ENCODE assay signal across 8 cellular contexts in the genomic region with DNA sequence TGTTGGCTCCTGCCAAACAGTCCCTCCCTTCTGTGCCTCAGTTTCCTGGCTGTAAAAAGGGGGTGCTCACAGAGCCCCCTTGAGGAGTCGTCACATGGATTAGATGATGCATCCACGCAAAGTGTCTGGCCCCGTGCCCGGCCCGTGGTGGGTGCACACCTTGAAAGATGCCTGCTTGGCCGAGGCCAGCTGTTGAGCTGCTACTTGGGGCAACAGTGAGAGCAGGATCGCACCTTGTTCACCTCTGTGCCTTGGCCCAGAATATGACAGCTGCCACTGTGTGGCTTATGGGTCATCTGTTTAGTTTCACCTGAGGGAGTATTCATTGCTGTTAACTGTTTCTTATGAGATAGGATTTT. TPM values are rescaled to one million over a fixed set of nuclear protein-coding genes. Genes with fewer than 3 reads are reported as not detected.
DNase-seq lines count a peak whose midpoint lies in the region; ATAC-seq and TF ChIP-seq lines count a peak whose summit lies in the region.

No MANE protein-coding gene starts in this region.

- peaks cover 0 to 8% (median 4%) of the 10 kb centered on the region in 3 donors for H3K27me3 Mint-ChIP-seq in CD14-positive monocyte (ENCODE audit: low read depth in 3 of 3)

- H3K9me3 ChIP-seq in SJCRH30 (replicated peaks): no peaks in the 10 kb centered on the region
- no peaks in the 10 kb centered on the region for H3K9me3 ChIP-seq in right cardiac atrium (ENCODE audit: control insufficient read depth, low read length)
- H3K9me3 ChIP-seq in transverse colon: no peaks in the 10 kb centered on the region

- peak overlapping the region; percentile 49 for H3K4me3 ChIP-seq in SJCRH30
- H3K4me3 ChIP-seq in right cardiac atrium (ENCODE audit: low read length): peak overlapping the region; percentile 38
- peak overlapping the region in 3 of 4 donors; percentile 19 to 46 (median 20) for H3K4me3 ChIP-seq in transverse colon

- H3K36me3 ChIP-seq in SJCRH30: no peaks in the 10 kb centered on the region
- H3K36me3 ChIP-seq in transverse colon: no peaks in the 10 kb centered on the region

- TF ChIP-seq EP300 in transverse colon (IDR thresholded peaks at IDR 0.05; ENCODE audit: low read depth): no peak

- H3K4me1 Mint-ChIP-seq in CD14-positive monocyte: peaks cover 28% of the 10 kb centered on the region

- H3K27me3 ChIP-seq in SJCRH30 (no peaks in the 10 kb centered on the region), right cardiac atrium (ENCODE audit: control insufficient read depth, insufficient read depth) (no peaks in the 10 kb centered on the region), transverse colon (no peaks in the 10 kb centered on the region)

- H3K27ac ChIP-seq in SJCRH30 (no peak overlapping the region), right cardiac atrium (ENCODE audit: low read length) (no peak overlapping the region), transverse colon (peak overlapping the region; percentile 72 to 90 (median 79))

- ATAC-seq in GM21723 (IDR thresholded peaks at IDR 0.05; ENCODE audit: unreplicated experiment): peak; percentile 17
- peak in 1 of 2 donors; percentile 2 for ATAC-seq in right cardiac atrium
- ATAC-seq in HG02970 (IDR thresholded peaks at IDR 0.05; ENCODE audit: low FRiP score, unreplicated experiment): no peak

- H3K27ac Mint-ChIP-seq in CD14-positive monocyte: no peak overlapping the region

- no peaks in the 10 kb centered on the region for H3K9me3 Mint-ChIP-seq in CD14-positive monocyte

- no peak for TF ChIP-seq CTCF in CD14-positive monocyte (IDR thresholded peaks at IDR 0.05)
- no peak for TF ChIP-seq CTCF in transverse colon (IDR thresholded peaks at IDR 0.05)

- intact Hi-C loops in CD14-positive monocyte (cut with micrococcal nuclease): loop anchor here (5.0 to 10.0 kb wide), 2 partner anchors 44 to 144 kb away; no protein-coding TSS in a partner anchor
- intact Hi-C loops in right cardiac atrium (cut with DNase I): no loop called here
- intact Hi-C loops in transverse colon (cut with DNase I; ENCODE audit: low total_unique reads): no loop called here

- 26% methylated on average over 7 of the region's 7 CpGs for whole genome bisulfite sequencing in right cardiac atrium
- 37% methylated on average over 7 of the region's 7 CpGs; no CpG with 5 or more reads in 1 of the 2 donors for WGBS in transverse colon (ENCODE audit: low coverage in 1 of 2), 2 donors

- no peak for TF ChIP-seq POLR2A in transverse colon (IDR thresholded peaks at IDR 0.05)

- peaks cover 6 to 7% of the 10 kb centered on the region in 2 donors for H3K36me3 Mint-ChIP-seq in CD14-positive monocyte

- peak overlapping the region; percentile 84 to 87 for H3K4me3 Mint-ChIP-seq in CD14-positive monocyte

- in situ Hi-C loops in transverse colon (cut with MboI; ENCODE audit: low pct_ligation_motif_present in 1 of 4, low pct_unique_long_range_greater_than_20kb in 1 of 4, low sequenced_read_pairs in 3 of 4): no loop called here

- H3K4me1 ChIP-seq in SJCRH30 (peaks cover 4% of the 10 kb centered on the region), right cardiac atrium (ENCODE audit: control insufficient read depth, insufficient read depth, low read length) (no peaks in the 10 kb centered on the region), transverse colon (peaks cover 13 to 28% (median 19%) of the 10 kb centered on the region in 4 donors)

- DNase-seq in CD14-positive monocyte (ENCODE audit: low spot score): no peak
- no peak for DNase-seq in SJCRH30
- no peak for DNase-seq in right cardiac atrium
- no peak for DNase-seq in transverse colon
- no peak for DNase-seq in NOMO-1 (lab: John Stamatoyannopoulos, UW; ENCODE audit: unreplicated experiment in 2 of 2)
- DNase-seq in inferior parietal cortex (ENCODE audit: extremely low spot score): no peak

RNA-seq across cellular contexts. Expression of gene CRTC1, which starts 17.7 kb away (rescaled TPM):
- polyA plus RNA-seq in CD14-positive monocyte (under 1 TPM; 0.28 to 0.55 TPM), right cardiac atrium (9.5 TPM)
- 2.4 and 3.5 TPM in 2 replicates for total RNA-seq in SJCRH30 (2014; rRNA removed; shearing (Covaris generic))
- total RNA-seq in right cardiac atrium (10 to 100 TPM in 3 of 4 donors, 1 to 10 TPM in 1; 9.2 to 15.1 (median 13.6) TPM), transverse colon (10 to 100 TPM in 1 of 4 donors, 1 to 10 TPM in 3; 6.2 to 17.6 (median 7.7) TPM)

Comparison
In these comparisons a context has a peak if more than half of its experiments do, and no peak if none do; other contexts are left out.
1. H3K27ac ChIP-seq: peak in transverse colon (4 of 4); none in SJCRH30 (single experiment) and right cardiac atrium (single experiment).
2. intact Hi-C loops: an anchor here in CD14-positive monocyte (5.0 to 10.0 kb wide); none called in right cardiac atrium and transverse colon.
3. Peak in every context shown above with its lines, with median percentiles within 50 percentile points of each other: H3K4me3 ChIP-seq.